ENCODE assay signal across 1 cellular context in genomic region chr21:43720539-43721224, GRCh38.
TF ChIP-seq lines count a peak whose summit lies in the region.

No MANE protein-coding gene starts in this region.

TF ChIP-seq in H1, 55 proteins besides CTCF, POLR2A, EP300 and RAD21:
- TF ChIP-seq NANOG (IDR thresholded peaks at IDR 0.05; ENCODE audit: insufficient read depth, low read depth, low read length, poor library complexity, severe bottlenecking) = no peak
- TF ChIP-seq ATF3 (IDR thresholded peaks at IDR 0.05; ENCODE audit: insufficient read depth, low read depth, low read length) = no peak
- no peak for TF ChIP-seq CHD2 (IDR thresholded peaks at IDR 0.05; ENCODE audit: low read length)
- TF ChIP-seq FOSL1 (IDR thresholded peaks at IDR 0.05; ENCODE audit: insufficient read depth, low read depth, low read length) = no peak
- TF ChIP-seq SIX5 (IDR thresholded peaks at IDR 0.05; ENCODE audit: low read depth, low read length) = no peak
- TF ChIP-seq ASH2L (IDR thresholded peaks at IDR 0.05; ENCODE audit: low read length) = no peak
- TF ChIP-seq JUND (IDR thresholded peaks at IDR 0.05; ENCODE audit: low read length) = no peak
- no peak for TF ChIP-seq GABPA (IDR thresholded peaks at IDR 0.05; ENCODE audit: borderline replicate concordance, insufficient read depth, low read length)
- no peak for TF ChIP-seq BRCA1 (IDR thresholded peaks at IDR 0.05; ENCODE audit: low read depth, low read length)
TF ChIP-seq in H1: peak in this region for 0.
